Comparison of ENCODE assay signal across 16 cellular contexts in the genomic region with DNA sequence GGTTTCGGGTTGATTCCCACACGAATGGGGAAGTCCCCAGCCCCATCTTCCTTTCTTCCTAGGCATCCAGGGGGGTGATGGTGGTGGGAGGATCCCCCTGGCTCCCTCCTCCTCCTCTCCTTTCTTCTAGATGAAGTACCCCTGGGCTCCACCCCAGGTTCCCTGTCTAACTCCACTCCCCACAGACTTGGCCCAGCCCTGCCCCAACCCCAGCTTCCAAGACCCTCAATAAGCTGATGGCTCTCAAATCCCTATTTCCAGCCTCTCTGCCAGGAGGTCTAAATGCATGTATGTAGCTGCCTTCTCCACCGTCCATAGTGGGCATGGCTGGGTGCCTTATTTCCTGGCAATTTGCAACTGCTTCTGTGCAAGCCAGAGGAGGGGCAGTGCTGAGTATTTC.
A peak's percentile ranks its signal among the peaks of the same experiment; 100 is the strongest.
DNase-seq lines count a peak whose midpoint lies in the region; ATAC-seq and TF ChIP-seq lines count a peak whose summit lies in the region.
"Had no signal": no experiment of that assay in that cellular context is flagged by ENCODE, and none has a peak within 500 bp of the region (broad histone marks: within the 10 kb centered on the region; RNA-seq: fewer than 3 reads in every experiment).

No MANE protein-coding gene starts in this region.

- no peak overlapping the region for H2AK5ac ChIP-seq in neuronal stem cell (ENCODE audit: low read depth, low read length)

- H3K79me1 ChIP-seq in neuronal stem cell (ENCODE audit: low read depth, low read length), result no peaks in the 10 kb centered on the region

- no peak overlapping the region for H3K9ac ChIP-seq in neuronal stem cell (ENCODE audit: low read depth, low read length, poor library complexity)
- H3K9ac ChIP-seq: BLaER1 treated with 17β-estradiol and CSF1 and Interleukin-3, amounts not matched to agents 10 nM and 100 nM had no signal

- no peak for TF ChIP-seq CTCF in RWPE2 (IDR thresholded peaks at IDR 0.05; ENCODE audit: poor library complexity, severe bottlenecking)

- no peak overlapping the region for H2BK120ac ChIP-seq in neuronal stem cell (ENCODE audit: low read depth, low read length)

- H3K36me3 ChIP-seq in RWPE2 (ENCODE audit: low read depth), result no peaks in the 10 kb centered on the region
- H3K36me3 ChIP-seq in neuronal stem cell (replicated peaks in 1 of 2; ENCODE audit: control insufficient read depth in 2 of 2, insufficient read depth in 2 of 2, low read length in 2 of 2), result no peaks in the 10 kb centered on the region
- H3K36me3 ChIP-seq: BLaER1 treated with 17β-estradiol and CSF1 and Interleukin-3, amounts not matched to agents 10 nM and 100 nM had no signal

- H3K9me3 ChIP-seq in RWPE2 (ENCODE audit: severe bottlenecking) (no peaks in the 10 kb centered on the region), neuronal stem cell (replicated peaks in 1 of 2; ENCODE audit: control insufficient read depth in 2 of 2, insufficient read depth in 1 of 2, low read depth in 1 of 2, low read length in 2 of 2) (peaks cover 0 to 3% of the 10 kb centered on the region in 2 donors)
- H3K9me3 ChIP-seq: Caco-2 had no signal

- H3K4me2 ChIP-seq in neuronal stem cell (ENCODE audit: insufficient read depth, low read length, poor library complexity, severe bottlenecking), result no peak overlapping the region
- H3K4me2 ChIP-seq: A549; BLaER1 treated with 17β-estradiol and CSF1 and Interleukin-3, amounts not matched to agents 10 nM and 100 nM had no signal

- H3K23ac ChIP-seq in neuronal stem cell (ENCODE audit: low read depth, low read length, poor library complexity), result no peak overlapping the region

- DNase-seq in RWPE2 (ENCODE audit: low spot score) (peak; percentile 41), mesenteric fat pad (ENCODE audit: low spot score) (peak; percentile 75), neuronal stem cell (ENCODE audit: low spot score) (no peak), NCI-H1105 treated with DMSO at 0.1 percent for 48 hours (lab: John Stamatoyannopoulos, UW) (no peak), NCI-H2196 (lab: John Stamatoyannopoulos, UW; ENCODE audit: unreplicated experiment) (no peak)
- DNase-seq: AML-193; Caco-2; Calu3; CD4-positive, alpha-beta T cell; CD8-positive, alpha-beta T cell; DMS79 treated with DMSO at 0.1 percent for 48 hours; GF-D8 had no signal

- H2BK12ac ChIP-seq in neuronal stem cell (ENCODE audit: low read length), result no peak overlapping the region

- H3K4me1 ChIP-seq in RWPE2 (ENCODE audit: insufficient read depth, poor library complexity, severe bottlenecking) (peaks cover 5% of the 10 kb centered on the region), neuronal stem cell (ENCODE audit: control insufficient read depth in 2 of 2, insufficient read depth in 1 of 2, low read depth in 1 of 2, low read length in 2 of 2) (peaks cover 0 to 14% of the 10 kb centered on the region in 2 donors)
- H3K4me1 ChIP-seq: A549; BLaER1 treated with 17β-estradiol and CSF1 and Interleukin-3, amounts not matched to agents 10 nM and 100 nM; Caco-2 had no signal

- no peak overlapping the region for H3K4ac ChIP-seq in neuronal stem cell (ENCODE audit: low read length)

- H3K27me3 ChIP-seq in RWPE2 (ENCODE audit: insufficient read depth, poor library complexity, severe bottlenecking) (no peaks in the 10 kb centered on the region), neuronal stem cell (ENCODE audit: control insufficient read depth in 3 of 3, insufficient read depth in 3 of 3, low read depth in 1 of 3, low read length in 3 of 3) (peaks cover 0 to 3% (median 0%) of the 10 kb centered on the region in 3 experiments)
- H3K27me3 ChIP-seq: BLaER1 treated with 17β-estradiol and CSF1 and Interleukin-3, amounts not matched to agents 10 nM and 100 nM had no signal

- no peak overlapping the region for H4K8ac ChIP-seq in neuronal stem cell (ENCODE audit: low read depth, low read length)

- H2BK15ac ChIP-seq in neuronal stem cell (ENCODE audit: low read length), result no peak overlapping the region

- no peak overlapping the region for H2BK5ac ChIP-seq in neuronal stem cell (ENCODE audit: low read length)

- no peak overlapping the region for H3K14ac ChIP-seq in neuronal stem cell (ENCODE audit: low read length)

- no peak overlapping the region for H2AFZ ChIP-seq in neuronal stem cell (ENCODE audit: low read length)

- WGBS in neuronal stem cell (ENCODE audit: extremely low coverage in 2 of 2, insufficient read length in 2 of 2, insufficient replicate concordance in 1 of 2), 2 donors, result no CpG with 5 or more reads among the region's 3 CpGs

- H3K27ac ChIP-seq in RWPE2 (ENCODE audit: poor library complexity, severe bottlenecking) (no peak overlapping the region), neuronal stem cell (replicated peaks; ENCODE audit: low read length) (no peak overlapping the region)
- H3K27ac ChIP-seq: 22Rv1; A549; BLaER1 treated with 17β-estradiol and CSF1 and Interleukin-3, amounts not matched to agents 10 nM and 100 nM; C4-2B had no signal

- no peak overlapping the region for H3K4me3 ChIP-seq in RWPE2 (ENCODE audit: severe bottlenecking)
- peak overlapping the region in 1 of 2 donors; percentile 8 for H3K4me3 ChIP-seq in neuronal stem cell (ENCODE audit: low read length in 2 of 2)
- H3K4me3 ChIP-seq: A549; BLaER1 treated with 17β-estradiol and CSF1 and Interleukin-3, amounts not matched to agents 10 nM and 100 nM had no signal

- no peak for ATAC-seq in RWPE2 (ENCODE audit: low read depth)
- ATAC-seq: A549; CD8-positive, alpha-beta T cell had no signal

- peak overlapping the region; percentile 21 for H3K18ac ChIP-seq in neuronal stem cell (ENCODE audit: low read length)

- no peak overlapping the region for H4K91ac ChIP-seq in neuronal stem cell (ENCODE audit: low read depth, low read length, poor library complexity)

Comparison
In these comparisons a context has a peak if more than half of its experiments do, and no peak if none do; other contexts are left out.
1. DNase-seq: peak in RWPE2 (single experiment) and mesenteric fat pad (single experiment); none in neuronal stem cell (single experiment), NCI-H1105 treated with DMSO at 0.1 percent for 48 hours (single experiment) and NCI-H2196 (single experiment).